ENCODE assay signal across 8 cellular contexts in the genomic region with DNA sequence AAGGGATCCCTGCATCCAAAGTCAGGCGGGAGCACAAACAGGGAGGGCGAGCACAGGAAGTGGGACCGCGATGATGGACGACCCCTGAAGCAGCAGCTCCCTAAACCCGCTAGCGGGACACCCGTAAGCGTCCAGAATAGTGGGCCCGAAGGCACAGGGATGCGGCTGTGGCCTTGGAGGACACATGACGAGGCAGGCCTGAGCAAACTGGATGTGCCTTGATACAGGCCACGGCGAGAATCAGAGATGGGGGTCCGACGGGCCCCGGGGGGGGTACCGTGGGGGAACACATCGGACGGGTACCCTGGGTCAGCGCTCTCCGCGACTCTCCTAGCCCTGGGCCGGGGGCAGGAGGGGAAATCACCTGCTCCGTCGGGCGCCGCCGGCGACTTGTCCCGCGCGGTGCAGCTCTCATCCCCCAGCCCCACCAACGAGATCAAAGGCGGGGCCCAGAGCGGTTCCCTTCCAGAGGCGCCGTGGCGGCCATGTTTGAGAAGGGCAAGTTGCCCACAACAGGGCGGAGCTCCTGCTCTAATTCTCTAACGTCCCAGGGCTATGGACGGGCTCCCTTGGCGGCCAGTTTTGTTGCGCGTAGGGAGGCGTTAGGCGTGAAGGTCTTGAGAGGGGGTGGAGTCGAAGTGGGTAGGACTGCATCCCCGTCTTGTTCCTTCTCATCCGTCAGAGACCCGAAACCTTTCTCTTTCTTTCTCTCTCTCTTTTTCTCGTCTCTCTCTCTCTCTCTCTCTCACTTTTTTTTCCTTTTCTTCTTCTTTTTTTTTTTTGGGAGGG. TPM values are rescaled to one million over a fixed set of nuclear protein-coding genes. Genes with fewer than 3 reads are reported as not detected.
DNase-seq lines count a peak whose midpoint lies in the region; ATAC-seq, FAIRE-seq and TF ChIP-seq lines count a peak whose summit lies in the region.

CUEDC2 (minus strand) TSS at position 413 of the 789 bp plus-strand sequence. CDS start 7,386 bp downstream, outside the sequence.

- WGBS in mammary epithelial cell (ENCODE audit: low coverage, missing lambda C conversion rate): 2% methylated on average over 22 of the region's 52 CpGs
- WGBS in small intestine, 3 donors: 0 to 1% (median 1%) methylated on average over 46 to 52 of the region's 52 CpGs

- POLR2A ChIA-PET in AG04449 (lab: Yijun Ruan, JAX): interaction anchor here (0.5 to 2.1 kb wide), 6 partner anchors 10 to 178 kb away, joined by 4 to 31 read pairs (median 5); partner anchors contain the start of genes C10orf95 and FBXL15

- peaks cover 8% of the 10 kb centered on the region for H3K36me3 ChIP-seq in WERI-Rb-1
- H3K36me3 ChIP-seq in mammary epithelial cell (ENCODE audit: insufficient read depth, low read length): no peaks in the 10 kb centered on the region
- H3K36me3 ChIP-seq in iPS-20b (ENCODE audit: insufficient read depth, low read depth, low read length): no peaks in the 10 kb centered on the region
- H3K36me3 ChIP-seq in small intestine (ENCODE audit: control insufficient read depth in 2 of 2, insufficient read depth in 2 of 2, low read length in 2 of 2): no peaks in the 10 kb centered on the region

- H3K4me2 ChIP-seq in mammary epithelial cell (ENCODE audit: insufficient read depth, low read depth, low read length): peak within 1 kb of the TSS; percentile 91

- peak within 1 kb of the TSS; percentile 94 for H2AFZ ChIP-seq in mammary epithelial cell (ENCODE audit: low read depth, low read length)

- no TSS peak for BruUV-seq in mammary epithelial cell (replicated peaks; lab: Mats Ljungman, UMichigan)

- DNase-seq in AG04449 (ENCODE audit: low read depth, low spot score) (peak; percentile 61), NCI-H2227 (lab: John Stamatoyannopoulos, UW; ENCODE audit: unreplicated experiment) (peak; percentile 97), WERI-Rb-1 (peak; percentile 97), mammary epithelial cell (peak; percentile 94), small intestine (peak; percentile 97)

- peak; percentile 84 for ATAC-seq in GM18873 (IDR thresholded peaks at IDR 0.05; ENCODE audit: low FRiP score, unreplicated experiment)
- peak; percentile 85 for ATAC-seq in HG03139 (IDR thresholded peaks at IDR 0.05; ENCODE audit: unreplicated experiment)

- H3K9me3 ChIP-seq in WERI-Rb-1 (ENCODE audit: severe bottlenecking): no peaks in the 10 kb centered on the region
- no peaks in the 10 kb centered on the region for H3K9me3 ChIP-seq in mammary epithelial cell (replicated peaks; ENCODE audit: insufficient read depth, low read length)
- no peaks in the 10 kb centered on the region for H3K9me3 ChIP-seq in iPS-20b (ENCODE audit: insufficient read depth, low read depth, low read length)
- no peaks in the 10 kb centered on the region for H3K9me3 ChIP-seq in small intestine (ENCODE audit: control insufficient read depth, low read depth)

- H3K27me3 ChIP-seq in WERI-Rb-1 (ENCODE audit: insufficient read depth, low read depth, severe bottlenecking) (no peaks in the 10 kb centered on the region), mammary epithelial cell (ENCODE audit: insufficient read depth, low read length) (no peaks in the 10 kb centered on the region), iPS-20b (ENCODE audit: insufficient read depth, low read length) (peaks cover 45% of the 10 kb centered on the region), small intestine (ENCODE audit: control insufficient read depth in 2 of 2, insufficient read depth in 2 of 2, low read length in 2 of 2) (no peaks in the 10 kb centered on the region)

- CTCF ChIA-PET in AG04449 (lab: Yijun Ruan, JAX): interaction anchor here (0.6 to 4.6 kb wide), 10 partner anchors 10 to 263 kb away, joined by 3 to 48 read pairs (median 5); partner anchors contain the start of genes FBXL15 and SUFU
- CTCF ChIA-PET in mammary epithelial cell (lab: Charles Lee; ENCODE audit: low non-redundant PET): interaction anchor here (0.5 to 1.0 kb wide), 3 partner anchors 33 to 196 kb away, joined by 3 to 4 read pairs (median 3); no protein-coding TSS in a partner anchor

- dilution Hi-C loops in mammary epithelial cell (cut with HindIII; ENCODE audit: low sequenced_read_pairs): loop anchor here (5.0 kb wide), 1 partner anchor 50 kb away; no protein-coding TSS in a partner anchor

- in situ Hi-C loops in mammary epithelial cell (cut with MboI; ENCODE audit: low sequenced_read_pairs in 2 of 2): no loop called here

- H3K27ac ChIP-seq in WERI-Rb-1 (peak within 1 kb of the TSS; percentile 92), mammary epithelial cell (ENCODE audit: insufficient read depth, low read depth, low read length) (peak within 1 kb of the TSS; percentile 47), iPS-20b (ENCODE audit: low read length) (peak within 1 kb of the TSS; percentile 76), small intestine (ENCODE audit: low read depth in 1 of 2, low read length in 1 of 2) (peak within 1 kb of the TSS in 1 of 2 donors; percentile 69)

- H3K4me1 ChIP-seq in mammary epithelial cell (ENCODE audit: insufficient read depth, low read length): no peaks in the 10 kb centered on the region
- peaks cover 11% of the 10 kb centered on the region for H3K4me1 ChIP-seq in iPS-20b (ENCODE audit: insufficient read depth, low read length)
- H3K4me1 ChIP-seq in small intestine (ENCODE audit: control insufficient read depth in 2 of 2, insufficient read depth in 1 of 2, low read depth in 1 of 2, low read length in 1 of 2): no peaks in the 10 kb centered on the region

- FAIRE-seq in small intestine (lab: Jason Lieb, UNC): no peak

- TF ChIP-seq CTCF in AG04449 (IDR thresholded peaks at IDR 0.05; ENCODE audit: insufficient read depth, low read length, missing control alignments) (no peak), WERI-Rb-1 (IDR thresholded peaks at IDR 0.05; ENCODE audit: low read depth, low read length) (no peak), mammary epithelial cell (conservative IDR thresholded peaks at IDR 0.05 in 1 of 2, IDR thresholded peaks at IDR 0.05 in 1 of 2; ENCODE audit: extremely low read depth in 1 of 2, insufficient read depth in 1 of 2, low read depth in 1 of 2, low read length in 2 of 2) (no peak)

- H3K9ac ChIP-seq in mammary epithelial cell (ENCODE audit: insufficient read depth, low read length) (peak within 1 kb of the TSS; percentile 58), iPS-20b (ENCODE audit: low read depth, low read length) (peak within 1 kb of the TSS; percentile 97)

- intact Hi-C loops in mammary epithelial cell (cut with micrococcal nuclease): loop anchor here (1.0 to 2.0 kb wide), 2 partner anchors 11 to 42 kb away; no protein-coding TSS in a partner anchor

- H3K4me3 ChIP-seq in AG04449 (ENCODE audit: low read depth, low read length): peak within 1 kb of the TSS; percentile 90
- H3K4me3 ChIP-seq in WERI-Rb-1 (ENCODE audit: low read depth, low read length): peak within 1 kb of the TSS; percentile 96
- peak within 1 kb of the TSS; percentile 42 to 97 (median 80) for H3K4me3 ChIP-seq in mammary epithelial cell (replicated peaks in 1 of 3; ENCODE audit: insufficient read depth in 1 of 3, low read depth in 2 of 3, low read length in 3 of 3)
- peak within 1 kb of the TSS; percentile 98 for H3K4me3 ChIP-seq in iPS-20b (ENCODE audit: low read length)
- peak within 1 kb of the TSS; percentile 73 to 78 for H3K4me3 ChIP-seq in small intestine (ENCODE audit: low read depth in 1 of 2, low read length in 2 of 2)

- no peaks in the 10 kb centered on the region for H4K20me1 ChIP-seq in mammary epithelial cell (ENCODE audit: insufficient read depth, low read length)

- H3K79me2 ChIP-seq in mammary epithelial cell (ENCODE audit: insufficient read depth, low read length): peaks cover 11% of the 10 kb centered on the region

RNA-seq across cellular contexts. Expression of gene CUEDC2, which starts in this region (rescaled TPM):
- total RNA-seq in mammary epithelial cell: 10 to 100 TPM; 32.0 to 49.5 TPM
- 68.1 TPM for polyA plus RNA-seq in mammary epithelial cell
- 14.6 TPM for polyA minus RNA-seq in mammary epithelial cell
- polyA plus RNA-seq in small intestine: 10 to 100 TPM; 23.3 to 43.8 (median 25.7) TPM
